In genomic region chr17:35808962-35809854, GRCh38 we compare ENCODE assay signal across 1 cellular context.
A peak's percentile ranks its signal among the peaks of the same experiment; 100 is the strongest.
TF ChIP-seq lines count a peak whose summit lies in the region.

Gene TAF15 (plus strand): TSS chr17:35809484. CDS start chr17:35809570, 86 bp downstream.

TF ChIP-seq in K562, 482 proteins besides CTCF, POLR2A, EP300 and RAD21 (continued from another document and continues in another):
- TF ChIP-seq, protein P1, sequence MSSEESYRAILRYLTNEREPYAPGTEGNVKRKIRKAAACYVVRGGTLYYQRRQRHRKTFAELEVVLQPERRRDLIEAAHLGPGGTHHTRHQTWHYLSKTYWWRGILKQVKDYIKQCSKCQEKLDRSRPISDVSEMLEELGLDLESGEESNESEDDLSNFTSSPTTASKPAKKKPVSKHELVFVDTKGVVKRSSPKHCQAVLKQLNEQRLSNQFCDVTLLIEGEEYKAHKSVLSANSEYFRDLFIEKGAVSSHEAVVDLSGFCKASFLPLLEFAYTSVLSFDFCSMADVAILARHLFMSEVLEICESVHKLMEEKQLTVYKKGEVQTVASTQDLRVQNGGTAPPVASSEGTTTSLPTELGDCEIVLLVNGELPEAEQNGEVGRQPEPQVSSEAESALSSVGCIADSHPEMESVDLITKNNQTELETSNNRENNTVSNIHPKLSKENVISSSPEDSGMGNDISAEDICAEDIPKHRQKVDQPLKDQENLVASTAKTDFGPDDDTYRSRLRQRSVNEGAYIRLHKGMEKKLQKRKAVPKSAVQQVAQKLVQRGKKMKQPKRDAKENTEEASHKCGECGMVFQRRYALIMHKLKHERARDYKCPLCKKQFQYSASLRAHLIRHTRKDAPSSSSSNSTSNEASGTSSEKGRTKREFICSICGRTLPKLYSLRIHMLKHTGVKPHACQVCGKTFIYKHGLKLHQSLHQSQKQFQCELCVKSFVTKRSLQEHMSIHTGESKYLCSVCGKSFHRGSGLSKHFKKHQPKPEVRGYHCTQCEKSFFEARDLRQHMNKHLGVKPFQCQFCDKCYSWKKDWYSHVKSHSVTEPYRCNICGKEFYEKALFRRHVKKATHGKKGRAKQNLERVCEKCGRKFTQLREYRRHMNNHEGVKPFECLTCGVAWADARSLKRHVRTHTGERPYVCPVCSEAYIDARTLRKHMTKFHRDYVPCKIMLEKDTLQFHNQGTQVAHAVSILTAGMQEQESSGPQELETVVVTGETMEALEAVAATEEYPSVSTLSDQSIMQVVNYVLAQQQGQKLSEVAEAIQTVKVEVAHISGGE (CRISPR knock-in tag; IDR thresholded peaks at IDR 0.05) = peak in 1 of 3 experiments; percentile 71; a peak in 2 of 6 replicates
- TF ChIP-seq NFATC3 (IDR thresholded peaks at IDR 0.05) (peak; percentile 60; the same call in 1 of the 2 replicates), KLF16 (IDR thresholded peaks at IDR 0.05) (peak; percentile 28; the same call in 1 of the 2 replicates), HDAC1 (IDR thresholded peaks at IDR 0.05) (peak in 1 of 2 experiments; percentile 81; a peak in 2 of 4 replicates), ZBTB1 (CRISPR knock-in tag; IDR thresholded peaks at IDR 0.05; ENCODE audit: borderline replicate concordance, low read depth) (0 out of 2 replicates have a peak, but pooled peaks have one; percentile 13), PCBP1 (IDR thresholded peaks at IDR 0.05; ENCODE audit: low read depth, low read length, poor library complexity, severe bottlenecking) (peak; percentile 83), MAFF (IDR thresholded peaks at IDR 0.05; ENCODE audit: low read length) (peak; percentile 87), CEBPG (CRISPR knock-in tag; IDR thresholded peaks at IDR 0.05) (no peak), CEBPG (tag; conservative IDR thresholded peaks at IDR 0.05 in 1 of 2, IDR thresholded peaks at IDR 0.05 in 1 of 2) (peak; percentile 11 to 62; a peak in 2 of 4 replicates), BDP1 (IDR thresholded peaks at IDR 0.05; ENCODE audit: insufficient read depth, insufficient read length) (no peak), CREM (IDR thresholded peaks at IDR 0.05; ENCODE audit: low read depth) (peak; percentile 66), ILK (tag; IDR thresholded peaks at IDR 0.05; ENCODE audit: borderline replicate concordance, low read depth) (no peak), BRD4 (IDR thresholded peaks at IDR 0.05) (no peak), MYNN (IDR thresholded peaks at IDR 0.05) (0 out of 2 replicates have a peak, but pooled peaks have one; percentile 10), MYNN (CRISPR knock-in tag; IDR thresholded peaks at IDR 0.05) (no peak), POLR2B (IDR thresholded peaks at IDR 0.05; ENCODE audit: low read depth, partially characterized antibody) (peak; percentile 99), PHF20 (IDR thresholded peaks at IDR 0.05; ENCODE audit: partially characterized antibody) (peak; percentile 65), NFYB (IDR thresholded peaks at IDR 0.05; ENCODE audit: extremely low read depth, insufficient read length) (peak; percentile 89), NR2C2 (CRISPR knock-in tag; IDR thresholded peaks at IDR 0.05) (no peak), NR2C2 (tag; IDR thresholded peaks at IDR 0.05) (no peak), NCOA6 (IDR thresholded peaks at IDR 0.05) (no peak), NCOR1 (IDR thresholded peaks at IDR 0.05) (peak; percentile 26; the same call in 1 of the 2 replicates), KDM4B (IDR thresholded peaks at IDR 0.05; ENCODE audit: borderline replicate concordance in 2 of 2, low read depth in 1 of 2) (peak in 1 of 2 experiments; percentile 61; a peak in 1 of 4 replicates), NRF1 (conservative IDR thresholded peaks at IDR 0.05 in 1 of 2, IDR thresholded peaks at IDR 0.05 in 1 of 2) (peak in 1 of 2 experiments; percentile 52; a peak in 3 of 4 replicates), SMC3 (conservative IDR thresholded peaks at IDR 0.05; ENCODE audit: insufficient read depth, low read depth, low read length) (peak; percentile 52), MNT (conservative IDR thresholded peaks at IDR 0.05) (peak; percentile 48 to 73; a peak in 2 of 4 replicates), HMG20B (CRISPR knock-in tag; IDR thresholded peaks at IDR 0.05) (no peak), NONO (IDR thresholded peaks at IDR 0.05; ENCODE audit: low read depth in 2 of 2, low read length in 1 of 2) (peak; percentile 82 to 99), SP2 (IDR thresholded peaks at IDR 0.05; ENCODE audit: extremely low read depth, low read depth, low read length, poor library complexity, severe bottlenecking) (peak; percentile 17), PRPF4 (IDR thresholded peaks at IDR 0.05; ENCODE audit: insufficient read depth, low read depth, low read length, poor library complexity, severe bottlenecking) (peak; percentile 83), ARNT (IDR thresholded peaks at IDR 0.05) (peak in 1 of 2 experiments; percentile 61; a peak in 1 of 4 replicates), MEF2A (IDR thresholded peaks at IDR 0.05; ENCODE audit: control insufficient read depth, low read depth, low read length) (no peak), MAFG (tag; conservative IDR thresholded peaks at IDR 0.05) (no peak), SMARCC2 (IDR thresholded peaks at IDR 0.05; ENCODE audit: low read depth) (no peak), CBX2 (IDR thresholded peaks at IDR 0.05; ENCODE audit: insufficient read depth, low read length, poor library complexity, severe bottlenecking) (no peak), NEUROD1 (IDR thresholded peaks at IDR 0.05; ENCODE audit: borderline replicate concordance, low read depth, low read length, partially characterized antibody) (peak; percentile 80), ZNF134 (CRISPR knock-in tag; conservative IDR thresholded peaks at IDR 0.05) (no peak)
- TF ChIP-seq, protein P2, sequence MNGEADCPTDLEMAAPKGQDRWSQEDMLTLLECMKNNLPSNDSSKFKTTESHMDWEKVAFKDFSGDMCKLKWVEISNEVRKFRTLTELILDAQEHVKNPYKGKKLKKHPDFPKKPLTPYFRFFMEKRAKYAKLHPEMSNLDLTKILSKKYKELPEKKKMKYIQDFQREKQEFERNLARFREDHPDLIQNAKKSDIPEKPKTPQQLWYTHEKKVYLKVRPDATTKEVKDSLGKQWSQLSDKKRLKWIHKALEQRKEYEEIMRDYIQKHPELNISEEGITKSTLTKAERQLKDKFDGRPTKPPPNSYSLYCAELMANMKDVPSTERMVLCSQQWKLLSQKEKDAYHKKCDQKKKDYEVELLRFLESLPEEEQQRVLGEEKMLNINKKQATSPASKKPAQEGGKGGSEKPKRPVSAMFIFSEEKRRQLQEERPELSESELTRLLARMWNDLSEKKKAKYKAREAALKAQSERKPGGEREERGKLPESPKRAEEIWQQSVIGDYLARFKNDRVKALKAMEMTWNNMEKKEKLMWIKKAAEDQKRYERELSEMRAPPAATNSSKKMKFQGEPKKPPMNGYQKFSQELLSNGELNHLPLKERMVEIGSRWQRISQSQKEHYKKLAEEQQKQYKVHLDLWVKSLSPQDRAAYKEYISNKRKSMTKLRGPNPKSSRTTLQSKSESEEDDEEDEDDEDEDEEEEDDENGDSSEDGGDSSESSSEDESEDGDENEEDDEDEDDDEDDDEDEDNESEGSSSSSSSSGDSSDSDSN (IDR thresholded peaks at IDR 0.05; ENCODE audit: borderline replicate concordance in 1 of 2, low read depth in 2 of 2, low read length in 2 of 2) = peak in 1 of 2 experiments; percentile 28; a peak in 1 of 4 replicates
- TF ChIP-seq, protein P3, sequence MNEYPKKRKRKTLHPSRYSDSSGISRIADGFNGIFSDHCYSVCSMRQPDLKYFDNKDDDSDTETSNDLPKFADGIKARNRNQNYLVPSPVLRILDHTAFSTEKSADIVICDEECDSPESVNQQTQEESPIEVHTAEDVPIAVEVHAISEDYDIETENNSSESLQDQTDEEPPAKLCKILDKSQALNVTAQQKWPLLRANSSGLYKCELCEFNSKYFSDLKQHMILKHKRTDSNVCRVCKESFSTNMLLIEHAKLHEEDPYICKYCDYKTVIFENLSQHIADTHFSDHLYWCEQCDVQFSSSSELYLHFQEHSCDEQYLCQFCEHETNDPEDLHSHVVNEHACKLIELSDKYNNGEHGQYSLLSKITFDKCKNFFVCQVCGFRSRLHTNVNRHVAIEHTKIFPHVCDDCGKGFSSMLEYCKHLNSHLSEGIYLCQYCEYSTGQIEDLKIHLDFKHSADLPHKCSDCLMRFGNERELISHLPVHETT (CRISPR knock-in tag; conservative IDR thresholded peaks at IDR 0.05 in 1 of 2, IDR thresholded peaks at IDR 0.05 in 1 of 2) = peak in 1 of 2 experiments; percentile 69; a peak in 2 of 4 replicates
- TF ChIP-seq, protein P4, sequence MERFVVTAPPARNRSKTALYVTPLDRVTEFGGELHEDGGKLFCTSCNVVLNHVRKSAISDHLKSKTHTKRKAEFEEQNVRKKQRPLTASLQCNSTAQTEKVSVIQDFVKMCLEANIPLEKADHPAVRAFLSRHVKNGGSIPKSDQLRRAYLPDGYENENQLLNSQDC (CRISPR knock-in tag; IDR thresholded peaks at IDR 0.05) = peak; percentile 67; the same call in 1 of the 2 replicates
- TF ChIP-seq, protein P5, sequence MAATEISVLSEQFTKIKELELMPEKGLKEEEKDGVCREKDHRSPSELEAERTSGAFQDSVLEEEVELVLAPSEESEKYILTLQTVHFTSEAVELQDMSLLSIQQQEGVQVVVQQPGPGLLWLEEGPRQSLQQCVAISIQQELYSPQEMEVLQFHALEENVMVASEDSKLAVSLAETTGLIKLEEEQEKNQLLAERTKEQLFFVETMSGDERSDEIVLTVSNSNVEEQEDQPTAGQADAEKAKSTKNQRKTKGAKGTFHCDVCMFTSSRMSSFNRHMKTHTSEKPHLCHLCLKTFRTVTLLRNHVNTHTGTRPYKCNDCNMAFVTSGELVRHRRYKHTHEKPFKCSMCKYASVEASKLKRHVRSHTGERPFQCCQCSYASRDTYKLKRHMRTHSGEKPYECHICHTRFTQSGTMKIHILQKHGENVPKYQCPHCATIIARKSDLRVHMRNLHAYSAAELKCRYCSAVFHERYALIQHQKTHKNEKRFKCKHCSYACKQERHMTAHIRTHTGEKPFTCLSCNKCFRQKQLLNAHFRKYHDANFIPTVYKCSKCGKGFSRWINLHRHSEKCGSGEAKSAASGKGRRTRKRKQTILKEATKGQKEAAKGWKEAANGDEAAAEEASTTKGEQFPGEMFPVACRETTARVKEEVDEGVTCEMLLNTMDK (IDR thresholded peaks at IDR 0.05; ENCODE audit: borderline replicate concordance, insufficient read depth, low read depth, low read length, poor library complexity, severe bottlenecking) = peak; percentile 81
- TF ChIP-seq, protein P6, sequence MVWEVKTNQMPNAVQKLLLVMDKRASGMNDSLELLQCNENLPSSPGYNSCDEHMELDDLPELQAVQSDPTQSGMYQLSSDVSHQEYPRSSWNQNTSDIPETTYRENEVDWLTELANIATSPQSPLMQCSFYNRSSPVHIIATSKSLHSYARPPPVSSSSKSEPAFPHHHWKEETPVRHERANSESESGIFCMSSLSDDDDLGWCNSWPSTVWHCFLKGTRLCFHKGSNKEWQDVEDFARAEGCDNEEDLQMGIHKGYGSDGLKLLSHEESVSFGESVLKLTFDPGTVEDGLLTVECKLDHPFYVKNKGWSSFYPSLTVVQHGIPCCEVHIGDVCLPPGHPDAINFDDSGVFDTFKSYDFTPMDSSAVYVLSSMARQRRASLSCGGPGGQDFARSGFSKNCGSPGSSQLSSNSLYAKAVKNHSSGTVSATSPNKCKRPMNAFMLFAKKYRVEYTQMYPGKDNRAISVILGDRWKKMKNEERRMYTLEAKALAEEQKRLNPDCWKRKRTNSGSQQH (CRISPR knock-in tag; IDR thresholded peaks at IDR 0.05) = peak; percentile 92
- TF ChIP-seq, protein P7, sequence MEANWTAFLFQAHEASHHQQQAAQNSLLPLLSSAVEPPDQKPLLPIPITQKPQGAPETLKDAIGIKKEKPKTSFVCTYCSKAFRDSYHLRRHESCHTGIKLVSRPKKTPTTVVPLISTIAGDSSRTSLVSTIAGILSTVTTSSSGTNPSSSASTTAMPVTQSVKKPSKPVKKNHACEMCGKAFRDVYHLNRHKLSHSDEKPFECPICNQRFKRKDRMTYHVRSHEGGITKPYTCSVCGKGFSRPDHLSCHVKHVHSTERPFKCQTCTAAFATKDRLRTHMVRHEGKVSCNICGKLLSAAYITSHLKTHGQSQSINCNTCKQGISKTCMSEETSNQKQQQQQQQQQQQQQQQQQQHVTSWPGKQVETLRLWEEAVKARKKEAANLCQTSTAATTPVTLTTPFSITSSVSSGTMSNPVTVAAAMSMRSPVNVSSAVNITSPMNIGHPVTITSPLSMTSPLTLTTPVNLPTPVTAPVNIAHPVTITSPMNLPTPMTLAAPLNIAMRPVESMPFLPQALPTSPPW (CRISPR knock-in tag; IDR thresholded peaks at IDR 0.05) = peak; percentile 73; the same call in 1 of the 2 replicates
- TF ChIP-seq, protein P8, sequence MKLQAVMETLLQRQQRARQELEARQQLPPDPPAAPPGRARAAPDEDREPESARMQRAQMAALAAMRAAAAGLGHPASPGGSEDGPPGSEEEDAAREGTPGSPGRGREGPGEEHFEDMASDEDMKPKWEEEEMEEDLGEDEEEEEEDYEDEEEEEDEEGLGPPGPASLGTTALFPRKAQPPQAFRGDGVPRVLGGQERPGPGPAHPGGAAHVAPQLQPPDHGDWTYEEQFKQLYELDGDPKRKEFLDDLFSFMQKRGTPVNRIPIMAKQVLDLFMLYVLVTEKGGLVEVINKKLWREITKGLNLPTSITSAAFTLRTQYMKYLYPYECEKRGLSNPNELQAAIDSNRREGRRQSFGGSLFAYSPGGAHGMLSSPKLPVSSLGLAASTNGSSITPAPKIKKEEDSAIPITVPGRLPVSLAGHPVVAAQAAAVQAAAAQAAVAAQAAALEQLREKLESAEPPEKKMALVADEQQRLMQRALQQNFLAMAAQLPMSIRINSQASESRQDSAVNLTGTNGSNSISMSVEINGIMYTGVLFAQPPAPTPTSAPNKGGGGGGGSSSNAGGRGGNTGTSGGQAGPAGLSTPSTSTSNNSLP (IDR thresholded peaks at IDR 0.05; ENCODE audit: borderline replicate concordance, low read depth, low read length) = peak; percentile 91; the same call in 1 of the 2 replicates
- TF ChIP-seq, protein P9, sequence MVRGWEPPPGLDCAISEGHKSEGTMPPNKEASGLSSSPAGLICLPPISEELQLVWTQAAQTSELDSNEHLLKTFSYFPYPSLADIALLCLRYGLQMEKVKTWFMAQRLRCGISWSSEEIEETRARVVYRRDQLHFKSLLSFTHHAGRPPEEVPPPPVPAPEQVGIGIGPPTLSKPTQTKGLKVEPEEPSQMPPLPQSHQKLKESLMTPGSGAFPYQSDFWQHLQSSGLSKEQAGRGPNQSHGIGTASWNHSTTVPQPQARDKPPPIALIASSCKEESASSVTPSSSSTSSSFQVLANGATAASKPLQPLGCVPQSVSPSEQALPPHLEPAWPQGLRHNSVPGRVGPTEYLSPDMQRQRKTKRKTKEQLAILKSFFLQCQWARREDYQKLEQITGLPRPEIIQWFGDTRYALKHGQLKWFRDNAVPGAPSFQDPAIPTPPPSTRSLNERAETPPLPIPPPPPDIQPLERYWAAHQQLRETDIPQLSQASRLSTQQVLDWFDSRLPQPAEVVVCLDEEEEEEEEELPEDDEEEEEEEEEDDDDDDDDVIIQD (CRISPR knock-in tag; IDR thresholded peaks at IDR 0.05) = peak; percentile 78; the same call in 1 of the 2 replicates
